ENCODE assay signal across 8 cellular contexts in the genomic region with DNA sequence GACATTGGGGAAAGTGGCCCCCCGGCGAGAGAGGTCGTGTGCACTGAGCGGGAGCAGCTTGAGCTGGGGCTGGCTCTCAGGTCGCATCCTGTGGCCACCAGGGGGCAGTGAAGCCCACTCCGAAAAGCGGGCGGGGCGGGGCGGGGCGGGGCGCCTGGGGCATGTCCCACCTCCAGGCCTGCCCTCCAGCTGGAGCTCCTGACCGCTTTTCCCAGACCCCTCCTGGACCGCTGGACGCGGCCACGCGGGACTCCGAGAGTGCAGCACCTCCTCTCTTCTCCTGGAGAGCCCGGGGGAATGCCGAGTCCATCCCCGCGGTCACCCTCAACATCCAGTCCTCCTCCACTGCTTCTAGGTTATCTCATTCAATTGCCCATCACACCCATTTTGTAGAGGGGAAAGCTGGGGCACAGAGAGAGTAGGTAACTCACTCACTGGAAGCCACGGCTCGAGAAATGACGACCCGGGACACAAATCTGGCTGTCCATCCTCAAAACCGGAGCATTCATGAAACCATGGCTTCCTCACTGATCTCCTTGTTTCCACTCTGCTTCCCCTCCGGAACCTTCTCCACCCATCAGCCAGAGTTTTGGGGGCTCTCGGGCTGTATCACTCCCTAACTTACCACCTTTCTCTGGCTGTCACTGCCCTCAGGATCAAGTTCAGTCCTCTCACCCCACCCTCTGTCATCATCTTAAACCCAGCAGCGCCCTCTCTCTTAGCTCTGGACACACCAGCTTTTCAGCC. TPM values are rescaled to one million over a fixed set of nuclear protein-coding genes. Genes with fewer than 3 reads are reported as not detected.
A peak's percentile ranks its signal among the peaks of the same experiment; 100 is the strongest.
DNase-seq lines count a peak whose midpoint lies in the region; ATAC-seq and TF ChIP-seq lines count a peak whose summit lies in the region.

No MANE protein-coding gene starts in this region.

- H4K20me1 ChIP-seq in KMS-11 (ENCODE audit: insufficient read depth): no peaks in the 10 kb centered on the region

- peaks cover 27% of the 10 kb centered on the region for H3K4me1 ChIP-seq in KMS-11 (ENCODE audit: low read depth, poor library complexity, severe bottlenecking)
- peaks cover 39% of the 10 kb centered on the region for H3K4me1 ChIP-seq in SJSA1 (replicated peaks)

- no peak overlapping the region for H3K4me3 ChIP-seq in KMS-11 (IDR thresholded peaks at IDR 0.05; ENCODE audit: insufficient read depth, low read depth, low read length)
- H3K4me3 ChIP-seq in SJSA1: peak overlapping the region; percentile 9; the same call in 1 of the 2 replicates

- peak; percentile 65 for DNase-seq in COR-L47 (lab: John Stamatoyannopoulos, UW)
- DNase-seq in SJSA1 (ENCODE audit: low read depth in 1 of 2, low spot score in 2 of 2): peak; percentile 81 to 82
- DNase-seq in activated naive CD4-positive, alpha-beta T cell (lab: John Stamatoyannopoulos, UW): peak; percentile 69 to 82 (median 78)
- peak; percentile 87 for DNase-seq in germinal center (ENCODE audit: low spot score)
- DNase-seq in nucleus accumbens (lab: John Stamatoyannopoulos, UW): peak in 54 of 56 donors; percentile 27 to 93 (median 78)
- peak; percentile 85 for DNase-seq in superior temporal gyrus (ENCODE audit: extremely low spot score)

- H3K27me3 ChIP-seq in KMS-11 (ENCODE audit: insufficient read depth, low read depth) (no peaks in the 10 kb centered on the region), SJSA1 (replicated peaks) (no peaks in the 10 kb centered on the region)

- peak; percentile 59 for ATAC-seq in GM21526 (IDR thresholded peaks at IDR 0.05; ENCODE audit: low FRiP score, unreplicated experiment)

- H3K36me3 ChIP-seq in KMS-11 (ENCODE audit: insufficient read depth) (no peaks in the 10 kb centered on the region), SJSA1 (peaks cover 33% of the 10 kb centered on the region)

- TF ChIP-seq CTCF in KMS-11 (conservative IDR thresholded peaks at IDR 0.05; ENCODE audit: low read depth, low read length): peak; percentile 75

- peak overlapping the region; percentile 84 for H3K4me2 ChIP-seq in KMS-11

- H3K9me3 ChIP-seq in SJSA1 (replicated peaks): no peaks in the 10 kb centered on the region

- H3K27ac ChIP-seq in KMS-11 (no peak overlapping the region), SJSA1 (peak overlapping the region; percentile 49)

- no peaks in the 10 kb centered on the region for H3K79me2 ChIP-seq in KMS-11 (ENCODE audit: insufficient read depth, low read depth)

- H3K9ac ChIP-seq in KMS-11: peak overlapping the region; percentile 5; the same call in 1 of the 2 replicates

- peak overlapping the region; percentile 70 for H2AFZ ChIP-seq in KMS-11 (ENCODE audit: low read depth)

RNA-seq across cellular contexts. Expression of gene COX4I2, which starts 24.1 kb away (rescaled TPM):
- not detected in 2 replicates for total RNA-seq in SJSA1 (2014; rRNA removed; shearing (Covaris generic))

RNA-seq across cellular contexts. Expression of gene ID1, which starts 56.7 kb away (rescaled TPM):
- 700 and 729 TPM in 2 replicates for total RNA-seq in SJSA1 (2014; rRNA removed; shearing (Covaris generic))
